In genomic region chr15:60257760-60258159, GRCh38 we compare ENCODE assay signal across 28 cellular contexts.
"Had no signal": no experiment of that assay in that cellular context is flagged by ENCODE, and none has a peak within 500 bp of the region (broad histone marks: within the 10 kb centered on the region; RNA-seq: fewer than 3 reads in every experiment).

No MANE protein-coding gene starts in this region.

- H3K4me3 ChIP-seq: left lung, lower lobe of right lung, ovary, right atrium auricular region, skin epidermis, stomach, testis, thyroid gland, transverse colon, upper lobe of left lung, vagina had no signal

- H3K4me3 Mint-ChIP-seq: mesothelial cell of epicardium; naive B cell; natural killer cell; nephron progenitor cell; stimulated activated naive B cell treated with anti-CD40 and anti-IgM and Interleukin-4, amounts not matched to agents 10 μg/mL and 1 μg/mL and 100 μg/mL, for 72 hours had no signal

- ATAC-seq: left colon; left lung; lower lobe of right lung; natural killer cell; sciatic nerve; stimulated activated naive B cell treated with anti-CD40 and anti-IgM and Interleukin-4, amounts not matched to agents 10 μg/mL and 1 μg/mL and 100 μg/mL, for 72 hours; stimulated activated naive CD8-positive, alpha-beta T cell treated with anti-CD3 and anti-CD28 coated beads, Interleukin-15, Interleukin-2, amounts not matched to agents 100 U/mL and 50 U/mL, for 24 hours had no signal

- H3K9me3 Mint-ChIP-seq: mesothelial cell of epicardium; naive B cell; natural killer cell; nephron progenitor cell; stimulated activated naive B cell treated with anti-CD40 and anti-IgM and Interleukin-4, amounts not matched to agents 10 μg/mL and 1 μg/mL and 100 μg/mL, for 72 hours had no signal

- H3K36me3 ChIP-seq: left lung, lower lobe of right lung, ovary, right atrium auricular region, stomach, thyroid gland, transverse colon, upper lobe of left lung, vagina had no signal

- H3K27me3 ChIP-seq: ovary, right atrium auricular region, testis, thyroid gland, transverse colon, upper lobe of left lung, vagina had no signal

- DNase-seq: hippocampal formation; kidney glomerular epithelial cell; left colon; left lung; lower lobe of right lung; mesendoderm; naive B cell; natural killer cell; nephron progenitor cell; ovary; stimulated activated CD4-positive, alpha-beta T cell treated with anti-CD3 and anti-CD28 coated beads, Interleukin-12 subunit alpha, Interleukin-12 subunit beta, amount 100 ng/mL, for 4 hours; stimulated activated CD4-positive, alpha-beta T cell treated with anti-CD3 and anti-CD28 coated beads, Interleukin-15, amount 100 ng/mL, for 24 hours; stimulated activated CD4-positive, alpha-beta T cell treated with anti-CD3 and anti-CD28 coated beads, Interleukin-2, amount 100 ng/mL, for 24 hours; stimulated activated CD4-positive, alpha-beta T cell treated with anti-CD3 and anti-CD28 coated beads, Interleukin-4, amount 100 ng/mL, for 1 hour; stimulated activated naive B cell treated with anti-CD40 and anti-IgM and Interleukin-4, amounts not matched to agents 10 μg/mL and 1 μg/mL and 100 μg/mL, for 72 hours; stimulated activated naive CD8-positive, alpha-beta T cell treated with anti-CD3 and anti-CD28 coated beads, Interleukin-15, Interleukin-2, amounts not matched to agents 100 U/mL and 50 U/mL, for 24 hours; stomach; testis; thyroid gland; transverse colon; upper lobe of left lung had no signal

- H3K9me3 ChIP-seq: left lung, lower lobe of right lung, ovary, right atrium auricular region, stomach, testis, thyroid gland, transverse colon, upper lobe of left lung had no signal

- H3K36me3 Mint-ChIP-seq: mesothelial cell of epicardium; naive B cell; natural killer cell; stimulated activated naive B cell treated with anti-CD40 and anti-IgM and Interleukin-4, amounts not matched to agents 10 μg/mL and 1 μg/mL and 100 μg/mL, for 72 hours had no signal

- FAIRE-seq: keratinocyte had no signal

- H3K4me1 Mint-ChIP-seq: mesothelial cell of epicardium, naive B cell, natural killer cell had no signal

- H3K27ac ChIP-seq: left lung, lower lobe of right lung, ovary, right atrium auricular region, skin epidermis, stomach, testis, thyroid gland, transverse colon, upper lobe of left lung, vagina had no signal

- H3K4me1 ChIP-seq: lower lobe of right lung, right atrium auricular region, testis, thyroid gland, transverse colon, upper lobe of left lung, vagina had no signal

- H3K27ac Mint-ChIP-seq: mesothelial cell of epicardium; naive B cell; natural killer cell; progenitor cell of endocrine pancreas; stimulated activated naive B cell treated with anti-CD40 and anti-IgM and Interleukin-4, amounts not matched to agents 10 μg/mL and 1 μg/mL and 100 μg/mL, for 72 hours had no signal
